9 cellular contexts compared by ENCODE assay signal in genomic region chr21:42973309-42973990, GRCh38. TPM values are rescaled to one million over a fixed set of nuclear protein-coding genes. Genes with fewer than 3 reads are reported as not detected.
DNase-seq lines count a peak whose midpoint lies in the region; ATAC-seq and TF ChIP-seq lines count a peak whose summit lies in the region.
"Had no signal": no experiment of that assay in that cellular context is flagged by ENCODE, and none has a peak within 500 bp of the region (broad histone marks: within the 10 kb centered on the region; RNA-seq: fewer than 3 reads in every experiment).

No MANE protein-coding gene starts in this region.

- intact Hi-C loops in colonic mucosa (cut with DNase I): no loop called here
- intact Hi-C loops in naive thymus-derived CD4-positive, alpha-beta T cell (cut with micrococcal nuclease): loop anchor here (5.0 to 10.0 kb wide), 9 partner anchors 51 to 1901 kb away; partner anchors contain the start of genes AGPAT3 (in 1 of the 2), CFAP410 (in 1 of the 2), LRRC3 (in 1 of the 2) and PTTG1IP (in 1 of the 2)

- no peaks in the 10 kb centered on the region for H3K9me3 Mint-ChIP-seq in IgD-negative memory B cell
- H3K9me3 Mint-ChIP-seq in naive thymus-derived CD4-positive, alpha-beta T cell: no peaks in the 10 kb centered on the region

- no peaks in the 10 kb centered on the region for H3K27me3 ChIP-seq in BJ (ENCODE audit: control insufficient read depth, insufficient read depth, low read length)
- no peaks in the 10 kb centered on the region for H3K27me3 ChIP-seq in colonic mucosa
- H3K27me3 ChIP-seq in naive thymus-derived CD4-positive, alpha-beta T cell (ENCODE audit: control insufficient read depth in 2 of 2, insufficient read depth in 2 of 2, low read length in 2 of 2): no peaks in the 10 kb centered on the region

- no peak for ATAC-seq in naive thymus-derived CD4-positive, alpha-beta T cell
- ATAC-seq in GM19324 (IDR thresholded peaks at IDR 0.05; ENCODE audit: low FRiP score, unreplicated experiment): no peak

- no peak for DNase-seq in BJ (ENCODE audit: low read depth)
- DNase-seq in colonic mucosa: no peak
- DNase-seq in naive thymus-derived CD4-positive, alpha-beta T cell: peak in 1 of 9 donors; percentile 13
- DNase-seq in iPS-NIHi11 (ENCODE audit: low spot score): no peak
- no peak for DNase-seq in middle frontal gyrus (ENCODE audit: extremely low spot score, low spot score)
- DNase-seq in AG08395 (ENCODE audit: low spot score): no peak

- H3K9me3 ChIP-seq in colonic mucosa: no peaks in the 10 kb centered on the region
- H3K9me3 ChIP-seq in naive thymus-derived CD4-positive, alpha-beta T cell (ENCODE audit: control insufficient read depth in 2 of 3, low read length in 3 of 3): no peaks in the 10 kb centered on the region

- H3K36me3 ChIP-seq in BJ (ENCODE audit: control insufficient read depth, insufficient read depth, low read length) (no peaks in the 10 kb centered on the region), colonic mucosa (no peaks in the 10 kb centered on the region)
- H3K36me3 ChIP-seq in naive thymus-derived CD4-positive, alpha-beta T cell (ENCODE audit: control insufficient read depth in 2 of 3, insufficient read depth in 3 of 3, low read length in 3 of 3): no peaks in the 10 kb centered on the region

- peak overlapping the region; percentile 58 to 84 (median 73) for H3K27ac Mint-ChIP-seq in IgD-negative memory B cell
- peak overlapping the region; percentile 78 to 95 (median 91) for H3K27ac Mint-ChIP-seq in naive thymus-derived CD4-positive, alpha-beta T cell

- no peaks in the 10 kb centered on the region for H3K27me3 Mint-ChIP-seq in IgD-negative memory B cell
- H3K27me3 Mint-ChIP-seq in naive thymus-derived CD4-positive, alpha-beta T cell: no peaks in the 10 kb centered on the region

- POLR2A ChIA-PET in BJ (lab: Charles Lee): interaction anchor here (0.6 kb wide), 2 partner anchors 11 to 57 kb away, joined by 4 to 5 read pairs; no protein-coding TSS in a partner anchor
- POLR2A ChIA-PET in naive thymus-derived CD4-positive, alpha-beta T cell (lab: Charles Lee): interaction anchor here (0.6 to 1.3 kb wide), 6 partner anchors 23 to 1047 kb away, joined by 3 to 9 read pairs (median 4); partner anchors contain the start of gene NDUFV3

- TF ChIP-seq CTCF in BJ (IDR thresholded peaks at IDR 0.05; ENCODE audit: insufficient read depth, low read depth, low read length) (no peak), colonic mucosa (IDR thresholded peaks at IDR 0.05) (no peak)

- H3K27ac ChIP-seq in colonic mucosa: peak overlapping the region; percentile 79
- peak overlapping the region; percentile 94 for H3K27ac ChIP-seq in naive thymus-derived CD4-positive, alpha-beta T cell (ENCODE audit: low read depth, low read length)

- H3K4me3 ChIP-seq in BJ (ENCODE audit: low read depth, low read length) (peak overlapping the region; percentile 55), colonic mucosa (peak overlapping the region; percentile 46)
- peak overlapping the region; percentile 85 for H3K4me3 ChIP-seq in naive thymus-derived CD4-positive, alpha-beta T cell (ENCODE audit: low read length)

- H3K9ac ChIP-seq in colonic mucosa (ENCODE audit: low read depth in 2 of 2, low read length in 2 of 2): peak overlapping the region; percentile 82 to 88

- H3K4me3 Mint-ChIP-seq in IgD-negative memory B cell: peak overlapping the region; percentile 75 to 94 (median 86)
- peak overlapping the region; percentile 75 to 92 (median 82) for H3K4me3 Mint-ChIP-seq in naive thymus-derived CD4-positive, alpha-beta T cell

- H3K4me1 Mint-ChIP-seq in IgD-negative memory B cell: peaks cover 11 to 13% (median 12%) of the 10 kb centered on the region in 3 donors
- peaks cover 0 to 33% (median 25%) of the 10 kb centered on the region in 7 donors for H3K4me1 Mint-ChIP-seq in naive thymus-derived CD4-positive, alpha-beta T cell

- H3K4me1 ChIP-seq in colonic mucosa: peaks cover 4% of the 10 kb centered on the region
- peaks cover 7 to 11% of the 10 kb centered on the region in 2 donors for H3K4me1 ChIP-seq in naive thymus-derived CD4-positive, alpha-beta T cell (ENCODE audit: control insufficient read depth in 2 of 2, insufficient read depth in 2 of 2, low read length in 2 of 2)

- H3K36me3 Mint-ChIP-seq in IgD-negative memory B cell: peaks cover 2% of the 10 kb centered on the region
- H3K36me3 Mint-ChIP-seq in naive thymus-derived CD4-positive, alpha-beta T cell: peaks cover 0 to 17% (median 0%) of the 10 kb centered on the region in 5 donors

- CTCF ChIA-PET in BJ (lab: Yijun Ruan, JAX): interaction anchor here (1.0 kb wide), 1 partner anchor 16 kb away, joined by 3 read pairs; no protein-coding TSS in a partner anchor
- CTCF ChIA-PET in naive thymus-derived CD4-positive, alpha-beta T cell (lab: Charles Lee): interaction anchor here (0.6 kb wide), 1 partner anchor 561 kb away, joined by 3 read pairs; no protein-coding TSS in a partner anchor

RNA-seq across cellular contexts. Expression of gene PKNOX1, which starts 0.9 kb away (rescaled TPM):
- polyA plus RNA-seq in BJ (2011; rRNA removed) (38.9 and 45.8 TPM in 2 replicates), IgD-negative memory B cell (13.1 TPM)
- polyA minus RNA-seq in BJ (2011; rRNA and poly(A)+ RNA removed): 15.5 and 15.6 TPM in 2 replicates
- total RNA-seq in colonic mucosa: 10 to 100 TPM; 15.4 to 16.6 TPM
- total RNA-seq in naive thymus-derived CD4-positive, alpha-beta T cell: 10 to 100 TPM; 14.7 to 24.7 (median 20.8) TPM
- polyA plus RNA-seq in naive thymus-derived CD4-positive, alpha-beta T cell: 10 to 100 TPM; 14.7 to 14.9 TPM

RNA-seq across cellular contexts. Expression of gene ERVH48-1, which starts 48.0 kb away (rescaled TPM):
- polyA plus RNA-seq in BJ (2011; rRNA removed): not detected in 2 replicates
- polyA minus RNA-seq in BJ (2011; rRNA and poly(A)+ RNA removed): not detected in 2 replicates
- not detected for polyA plus RNA-seq in IgD-negative memory B cell
- total RNA-seq in colonic mucosa: not detected
- total RNA-seq in naive thymus-derived CD4-positive, alpha-beta T cell: 1 to 10 TPM in 1 of 5 experiments, under 1 TPM in 4; 0.17 to 2.8 (median 0.51) TPM
- polyA plus RNA-seq in naive thymus-derived CD4-positive, alpha-beta T cell: 1 to 10 TPM; 1.0 to 1.2 TPM
- total RNA-seq: myocyte had no signal
